In the genomic region with DNA sequence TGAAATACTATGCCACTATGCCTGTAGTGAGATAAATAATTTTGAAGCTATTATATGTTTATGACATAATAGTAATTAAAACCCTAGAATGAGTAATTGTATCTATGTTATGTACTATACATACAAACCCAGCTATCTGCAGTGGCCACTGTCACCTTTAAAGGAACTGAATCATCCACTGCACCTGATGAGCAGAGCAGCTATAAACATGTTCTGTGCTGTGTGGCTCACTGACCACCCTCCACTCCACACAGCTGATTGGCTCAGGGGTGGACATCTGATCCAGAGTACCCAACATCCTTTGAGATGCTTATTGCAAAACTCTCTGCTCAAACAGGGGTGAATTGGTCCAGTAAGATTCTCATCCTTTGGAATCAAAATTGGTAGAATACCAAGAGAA, we compare ENCODE assay signal across 22 cellular contexts. TPM values are rescaled to one million over a fixed set of nuclear protein-coding genes. Genes with fewer than 3 reads are reported as not detected.
DNase-seq lines count a peak whose midpoint lies in the region; ATAC-seq, FAIRE-seq and TF ChIP-seq lines count a peak whose summit lies in the region.
"Had no signal": no experiment of that assay in that cellular context is flagged by ENCODE, and none has a peak within 500 bp of the region (broad histone marks: within the 10 kb centered on the region; RNA-seq: fewer than 3 reads in every experiment).

No MANE protein-coding gene starts in this region.

- H3K36me3 Mint-ChIP-seq in activated naive CD4-positive, alpha-beta T cell treated with anti-CD3 and anti-CD28 coated beads for 36 hours (ENCODE audit: low read depth), result no peaks in the 10 kb centered on the region
- H3K36me3 Mint-ChIP-seq in mesothelial cell of epicardium, result no peaks in the 10 kb centered on the region
- H3K36me3 Mint-ChIP-seq: CD8-positive, alpha-beta T cell had no signal

- H2BK15ac ChIP-seq in IMR-90 (ENCODE audit: low read depth, low read length), result no peak overlapping the region

- H3K9me3 ChIP-seq in IMR-90 (ENCODE audit: control insufficient read depth, insufficient read depth, low read length) (no peaks in the 10 kb centered on the region), endothelial cell of umbilical vein (replicated peaks; ENCODE audit: control insufficient read depth, insufficient read depth, low read length) (no peaks in the 10 kb centered on the region), trophoblast cell (ENCODE audit: insufficient read depth, low read depth, low read length) (no peaks in the 10 kb centered on the region), PC-9 (ENCODE audit: insufficient read depth, low read depth) (no peaks in the 10 kb centered on the region; the same call in 1 of the 2 replicates)

- H3K27ac ChIP-seq in IMR-90 (ENCODE audit: insufficient read depth, low read length) (no peak overlapping the region), endothelial cell of umbilical vein (ENCODE audit: insufficient read depth, low read depth, low read length) (no peak overlapping the region), trophoblast cell (ENCODE audit: low read depth, low read length) (no peak overlapping the region), PC-9 (no peak overlapping the region)

- no peak overlapping the region for H3K9ac ChIP-seq in IMR-90 (ENCODE audit: low read depth, low read length)
- no peak overlapping the region for H3K9ac ChIP-seq in endothelial cell of umbilical vein (replicated peaks; ENCODE audit: extremely low read depth, insufficient read depth, low read length)
- peak overlapping the region; percentile 19 for H3K9ac ChIP-seq in trophoblast cell (ENCODE audit: low read length)

- H3K27me3 Mint-ChIP-seq in activated naive CD4-positive, alpha-beta T cell treated with anti-CD3 and anti-CD28 coated beads for 36 hours (ENCODE audit: low read depth), result peaks cover 19% of the 10 kb centered on the region
- H3K27me3 Mint-ChIP-seq in mesothelial cell of epicardium (ENCODE audit: low read depth), result peaks cover 51% of the 10 kb centered on the region

- H4K91ac ChIP-seq in IMR-90 (ENCODE audit: insufficient read depth, low read depth, low read length) (no peak overlapping the region), trophoblast cell (ENCODE audit: low read depth, low read length) (no peak overlapping the region)

- H3K4me3 Mint-ChIP-seq in activated naive CD4-positive, alpha-beta T cell treated with anti-CD3 and anti-CD28 coated beads for 36 hours, result no peak overlapping the region
- H3K4me3 Mint-ChIP-seq in mesothelial cell of epicardium, result no peak overlapping the region
- H3K4me3 Mint-ChIP-seq: CD8-positive, alpha-beta T cell had no signal

- no peaks in the 10 kb centered on the region for H3K79me2 ChIP-seq in endothelial cell of umbilical vein (ENCODE audit: control insufficient read depth, insufficient read depth, low read length)
- H3K79me2 ChIP-seq in trophoblast cell (ENCODE audit: control insufficient read depth, insufficient read depth, low read length, poor library complexity), result no peaks in the 10 kb centered on the region
- H3K79me2 ChIP-seq in PC-9 (ENCODE audit: low read depth), result no peaks in the 10 kb centered on the region

- H2AFZ ChIP-seq in IMR-90 (replicated peaks; ENCODE audit: low read length, poor library complexity), result no peak overlapping the region
- no peak overlapping the region for H2AFZ ChIP-seq in endothelial cell of umbilical vein (ENCODE audit: low read depth, low read length)
- no peak overlapping the region for H2AFZ ChIP-seq in trophoblast cell (ENCODE audit: insufficient read depth, low read length, poor library complexity)
- no peak overlapping the region for H2AFZ ChIP-seq in PC-9

- in situ Hi-C loops in IMR-90 (cut with MboI; ENCODE audit: low sequenced_read_pairs), result no loop called here

- no peak for TF ChIP-seq CTCF in IMR-90 (conservative IDR thresholded peaks at IDR 0.05; ENCODE audit: low read depth, low read length)
- TF ChIP-seq CTCF in endothelial cell of umbilical vein (IDR thresholded peaks at IDR 0.05; ENCODE audit: extremely low read depth in 1 of 2, insufficient read depth in 1 of 2, low read depth in 1 of 2, low read length in 2 of 2), result no peak
- no peak for TF ChIP-seq CTCF in PC-9 (conservative IDR thresholded peaks at IDR 0.05)
- no peak for TF ChIP-seq CTCF in mesothelial cell of epicardium (IDR thresholded peaks at IDR 0.05; ENCODE audit: unreplicated experiment)

- H3K18ac ChIP-seq in IMR-90 (ENCODE audit: low read depth, low read length) (no peak overlapping the region), trophoblast cell (ENCODE audit: low read length) (no peak overlapping the region)

- no peak overlapping the region for H3K4me3 ChIP-seq in IMR-90 (ENCODE audit: insufficient read depth, low read depth, low read length)
- H3K4me3 ChIP-seq in endothelial cell of umbilical vein (replicated peaks in 1 of 3; ENCODE audit: insufficient read depth in 1 of 3, low read depth in 1 of 3, low read length in 3 of 3), result no peak overlapping the region
- H3K4me3 ChIP-seq in trophoblast cell (ENCODE audit: low read depth, low read length), result no peak overlapping the region
- no peak overlapping the region for H3K4me3 ChIP-seq in PC-9

- H3F3A ChIP-seq in PC-9 (ENCODE audit: insufficient read depth, low read depth), result peaks cover 14% of the 10 kb centered on the region

- ATAC-seq in IMR-90 (ENCODE audit: low read depth), result no peak
- ATAC-seq in GM19324 (IDR thresholded peaks at IDR 0.05; ENCODE audit: low FRiP score, unreplicated experiment), result no peak
- ATAC-seq: CD8-positive, alpha-beta T cell; HCT116; Panc1 had no signal

- CTCF ChIA-PET in activated naive CD4-positive, alpha-beta T cell treated with anti-CD3 and anti-CD28 coated beads for 36 hours (lab: Charles Lee), result interaction anchor here (0.6 to 1.6 kb wide), 6 partner anchors 45 to 1887 kb away, joined by 3 to 7 read pairs (median 3); no protein-coding TSS in a partner anchor
- CTCF ChIA-PET in IMR-90 (lab: Yijun Ruan, JAX) (interaction anchor here (1.5 kb wide), 1 partner anchor 77 kb away, joined by 8 read pairs; no protein-coding TSS in a partner anchor), endothelial cell of umbilical vein (lab: Charles Lee) (interaction anchor here (1.5 to 4.4 kb wide), 6 partner anchors 11 to 77 kb away, joined by 3 to 31 read pairs (median 10); no protein-coding TSS in a partner anchor), PC-9 (lab: Charles Lee) (no interaction called here)

- H4K5ac ChIP-seq in IMR-90 (ENCODE audit: low read depth, low read length), result no peak overlapping the region

- H4K20me1 ChIP-seq in IMR-90 (ENCODE audit: insufficient read depth, low read length) (no peaks in the 10 kb centered on the region), endothelial cell of umbilical vein (replicated peaks; ENCODE audit: control insufficient read depth, extremely low read depth, insufficient read depth, low read length) (no peaks in the 10 kb centered on the region), PC-9 (ENCODE audit: insufficient read depth) (no peaks in the 10 kb centered on the region)

- no peak overlapping the region for H4K12ac ChIP-seq in trophoblast cell (ENCODE audit: low read depth, low read length)

- intact Hi-C loops in activated naive CD4-positive, alpha-beta T cell treated with anti-CD3 and anti-CD28 coated beads for 36 hours (cut with micrococcal nuclease), result loop anchor here (5.0 to 10.0 kb wide), 2 partner anchors 119 to 387 kb away; partner anchors contain the start of gene COPB1
- intact Hi-C loops in IMR-90 (cut with micrococcal nuclease) (no loop called here), endothelial cell of umbilical vein (cut with micrococcal nuclease) (no loop called here), PC-9 (cut with micrococcal nuclease; ENCODE audit: unreplicated experiment) (no loop called here)

- H3K56ac ChIP-seq in IMR-90 (ENCODE audit: extremely low read depth, insufficient read depth, low read length), result no peak overlapping the region

- dilution Hi-C loops in IMR-90 (cut with HindIII; ENCODE audit: low sequenced_read_pairs, unreplicated experiment) (no loop called here), endothelial cell of umbilical vein (cut with MboI; ENCODE audit: extremely low pct_ligation_motif_present, low sequenced_read_pairs) (no loop called here)

- no TSS peak for BruUV-seq in IMR-90 (replicated peaks; lab: Mats Ljungman, UMichigan)
- no TSS peak for BruUV-seq in endothelial cell of umbilical vein (replicated peaks; lab: Mats Ljungman, UMichigan)
- BruUV-seq in PC-9 (replicated peaks; lab: Mats Ljungman, UMichigan), result no TSS peak

- H3K79me1 ChIP-seq in IMR-90 (ENCODE audit: low read depth in 1 of 2, low read length in 2 of 2), result no peaks in the 10 kb centered on the region
- no peaks in the 10 kb centered on the region for H3K79me1 ChIP-seq in trophoblast cell (ENCODE audit: low read length)

- H4K8ac ChIP-seq in IMR-90 (ENCODE audit: low read depth in 2 of 2, low read length in 2 of 2) (no peak overlapping the region), trophoblast cell (ENCODE audit: low read depth, low read length) (no peak overlapping the region)

- H2AK5ac ChIP-seq in IMR-90 (ENCODE audit: low read depth, low read length) (no peak overlapping the region), trophoblast cell (ENCODE audit: low read length) (no peak overlapping the region)

- H2BK12ac ChIP-seq in trophoblast cell (ENCODE audit: low read length), result no peak overlapping the region

- H3K4me2 ChIP-seq in IMR-90 (ENCODE audit: low read depth, low read length) (no peak overlapping the region), endothelial cell of umbilical vein (ENCODE audit: insufficient read depth, low read length) (no peak overlapping the region), trophoblast cell (ENCODE audit: low read length) (no peak overlapping the region), PC-9 (no peak overlapping the region)

- no peak overlapping the region for H3K23ac ChIP-seq in IMR-90 (ENCODE audit: low read depth, low read length)
- H3K23ac ChIP-seq in trophoblast cell (ENCODE audit: low read length), result no peak overlapping the region

- no peak overlapping the region for H3K4ac ChIP-seq in IMR-90 (ENCODE audit: low read depth, low read length)
- H3K4ac ChIP-seq in trophoblast cell (ENCODE audit: low read depth, low read length), result no peak overlapping the region

- H3K36me3 ChIP-seq in IMR-90 (ENCODE audit: control insufficient read depth, insufficient read depth, low read length) (no peaks in the 10 kb centered on the region), endothelial cell of umbilical vein (ENCODE audit: control insufficient read depth in 2 of 2, extremely low read depth in 1 of 2, insufficient read depth in 2 of 2, low read length in 2 of 2) (no peaks in the 10 kb centered on the region), trophoblast cell (ENCODE audit: control insufficient read depth in 1 of 2, insufficient read depth in 2 of 2, low read length in 2 of 2) (no peaks in the 10 kb centered on the region), PC-9 (ENCODE audit: low read depth) (no peaks in the 10 kb centered on the region)

- H2BK120ac ChIP-seq in IMR-90 (ENCODE audit: low read depth, low read length), result no peak overlapping the region
- H2BK120ac ChIP-seq in trophoblast cell (ENCODE audit: insufficient read depth, low read length, poor library complexity), result no peak overlapping the region

- no peaks in the 10 kb centered on the region for H3K27me3 ChIP-seq in IMR-90 (ENCODE audit: control insufficient read depth, insufficient read depth, low read length)
- H3K27me3 ChIP-seq in endothelial cell of umbilical vein (ENCODE audit: control insufficient read depth in 2 of 2, insufficient read depth in 2 of 2, low read length in 2 of 2), result no peaks in the 10 kb centered on the region
- H3K27me3 ChIP-seq in trophoblast cell (ENCODE audit: insufficient read depth, low read length), result peaks cover 10% of the 10 kb centered on the region
- H3K27me3 ChIP-seq in PC-9 (ENCODE audit: insufficient read depth, low read depth), result no peaks in the 10 kb centered on the region

- H3K9me1 ChIP-seq in IMR-90 (ENCODE audit: insufficient read depth, low read length) (peaks cover 4% of the 10 kb centered on the region), endothelial cell of umbilical vein (replicated peaks; ENCODE audit: control insufficient read depth, extremely low read depth, insufficient read depth, low read length) (no peaks in the 10 kb centered on the region)

- H3K9me3 Mint-ChIP-seq in activated naive CD4-positive, alpha-beta T cell treated with anti-CD3 and anti-CD28 coated beads for 36 hours, result no peaks in the 10 kb centered on the region
- H3K9me3 Mint-ChIP-seq in mesothelial cell of epicardium, result no peaks in the 10 kb centered on the region
- H3K9me3 Mint-ChIP-seq: CD8-positive, alpha-beta T cell had no signal

- DNase-seq in activated naive CD4-positive, alpha-beta T cell treated with anti-CD3 and anti-CD28 coated beads for 36 hours, result peak; percentile 6
- no peak for DNase-seq in activated naive CD4-positive, alpha-beta T cell treated with Interleukin-2 at 50 U/mL for 16 hours
- DNase-seq in IMR-90, result no peak
- DNase-seq in endothelial cell of umbilical vein (ENCODE audit: low read depth, low spot score), result no peak
- no peak for DNase-seq in trophoblast cell
- DNase-seq in PC-9, result no peak
- DNase-seq in mesothelial cell of epicardium (ENCODE audit: low spot score in 2 of 2, unreplicated experiment in 2 of 2), result no peak
- DNase-seq: AML-193; C1 segment of cervical spinal cord; CD8-positive, alpha-beta T cell; Kasumi-1; NCI-H1417; NCI-H1694 treated with DMSO at 0.1 percent for 48 hours; NCI-H446; NCI-H526 had no signal

- peak; percentile 21 for FAIRE-seq in endothelial cell of umbilical vein (lab: Jason Lieb, UNC)
- FAIRE-seq: G401.6, GM12892, GM18507, H1 had no signal

- H2BK5ac ChIP-seq in IMR-90 (ENCODE audit: low read depth, low read length, poor library complexity, severe bottlenecking) (no peak overlapping the region), trophoblast cell (ENCODE audit: low read depth, low read length, poor library complexity) (no peak overlapping the region)

- no peaks in the 10 kb centered on the region for H3K9me2 ChIP-seq in PC-9 (ENCODE audit: insufficient read depth)

- no peak overlapping the region for H2AK9ac ChIP-seq in IMR-90 (replicated peaks; ENCODE audit: low read depth, low read length, poor library complexity)

- H3K14ac ChIP-seq in IMR-90 (replicated peaks; ENCODE audit: low read depth, low read length) (peak overlapping the region; percentile 74; the same call in 1 of the 2 replicates), trophoblast cell (ENCODE audit: low read length) (no peak overlapping the region)

- no peak overlapping the region for H3K27ac Mint-ChIP-seq in activated naive CD4-positive, alpha-beta T cell treated with anti-CD3 and anti-CD28 coated beads for 36 hours
- H3K27ac Mint-ChIP-seq in mesothelial cell of epicardium, result no peak overlapping the region
- H3K27ac Mint-ChIP-seq: CD8-positive, alpha-beta T cell had no signal

- no peak for TF ChIP-seq RAD21 in IMR-90 (IDR thresholded peaks at IDR 0.05; ENCODE audit: low read length)

- POLR2A ChIA-PET in IMR-90 (lab: Charles Lee; ENCODE audit: unreplicated experiment) (interaction anchor here (0.6 kb wide), 1 partner anchor 58 kb away, joined by 3 read pairs; no protein-coding TSS in a partner anchor), endothelial cell of umbilical vein (lab: Charles Lee) (no interaction called here), PC-9 (lab: Charles Lee; ENCODE audit: unreplicated experiment) (no interaction called here)

- no peak for TF ChIP-seq POLR2A in IMR-90 (IDR thresholded peaks at IDR 0.05; ENCODE audit: low read depth, low read length)
- no peak for TF ChIP-seq POLR2A in endothelial cell of umbilical vein (IDR thresholded peaks at IDR 0.05; ENCODE audit: low read depth, low read length)

- peaks cover 14% of the 10 kb centered on the region for H3K4me1 ChIP-seq in IMR-90 (ENCODE audit: control insufficient read depth, insufficient read depth, low read length)
- peaks cover 12% of the 10 kb centered on the region for H3K4me1 ChIP-seq in endothelial cell of umbilical vein (ENCODE audit: control insufficient read depth, extremely low read depth, insufficient read depth, low read length)
- peaks cover 4 to 7% of the 10 kb centered on the region in 2 experiments for H3K4me1 ChIP-seq in trophoblast cell (ENCODE audit: control insufficient read depth in 1 of 2, insufficient read depth in 2 of 2, low read length in 2 of 2)
- H3K4me1 ChIP-seq in PC-9 (replicated peaks; ENCODE audit: insufficient read depth), result peaks cover 46% of the 10 kb centered on the region

- H2BK20ac ChIP-seq in IMR-90 (ENCODE audit: low read depth, low read length), result no peak overlapping the region

- H3K4me1 Mint-ChIP-seq in activated naive CD4-positive, alpha-beta T cell treated with anti-CD3 and anti-CD28 coated beads for 36 hours (ENCODE audit: low read depth), result peaks cover 34% of the 10 kb centered on the region
- peaks cover 4% of the 10 kb centered on the region for H3K4me1 Mint-ChIP-seq in mesothelial cell of epicardium

RNA-seq across cellular contexts. Expression of gene RRAS2, which starts 19.2 kb away (rescaled TPM):
- total RNA-seq in activated naive CD4-positive, alpha-beta T cell treated with anti-CD3 and anti-CD28 coated beads for 36 hours, result 10 to 100 TPM; 36.6 to 36.8 TPM
- total RNA-seq in IMR-90 (2012; rRNA removed) (106 and 155 TPM in 2 replicates), endothelial cell of umbilical vein (80.5 and 84.4 TPM in 2 replicates), PC-9 (2021) (30.7 and 42.2 TPM in 2 replicates), mesothelial cell of epicardium (51.3 to 53.3 TPM (median 51.9 TPM) in 3 replicates)
- polyA plus RNA-seq in IMR-90 (2012; rRNA removed) (64.8 and 85.5 TPM in 2 replicates), endothelial cell of umbilical vein (26.6 and 30.1 TPM in 2 replicates)
- polyA plus RNA-seq in IMR-90 (2012; cell fraction: cytosol; rRNA removed), result 13.2 and 50.0 TPM in 2 replicates
- 20.2 and 33.9 TPM in 2 replicates for polyA plus RNA-seq in IMR-90 (2012; cell fraction: nucleus; rRNA removed; ENCODE audit: low replicate concordance)
- 36.3 and 39.5 TPM in 2 replicates for polyA plus RNA-seq in endothelial cell of umbilical vein (2011; cell fraction: cytosol; rRNA removed)
- 17.3 and 23.7 TPM in 2 replicates for polyA plus RNA-seq in endothelial cell of umbilical vein (2011; cell fraction: nucleus; rRNA removed)
- 83.6 and 104 TPM in 2 replicates for polyA plus RNA-seq in endothelial cell of umbilical vein (2012)
- 20.3 and 22.2 TPM in 2 replicates for polyA minus RNA-seq in endothelial cell of umbilical vein
- polyA minus RNA-seq in endothelial cell of umbilical vein (2011; cell fraction: cytosol; rRNA and poly(A)+ RNA removed), result 23.4 TPM
- 25.1 and 26.7 TPM in 2 replicates for polyA minus RNA-seq in endothelial cell of umbilical vein (2011; cell fraction: nucleus; rRNA and poly(A)+ RNA removed)
- polyA plus RNA-seq in trophoblast cell (2013), result 51.8 and 54.1 TPM in 2 replicates
